8 cellular contexts compared by ENCODE assay signal in genomic region chr10:88583584-88583957, GRCh38. TPM values are rescaled to one million over a fixed set of nuclear protein-coding genes. Genes with fewer than 3 reads are reported as not detected.
A peak's percentile ranks its signal among the peaks of the same experiment; 100 is the strongest.
DNase-seq lines count a peak whose midpoint lies in the region; ATAC-seq and TF ChIP-seq lines count a peak whose summit lies in the region.

No MANE protein-coding gene starts in this region.

- ATAC-seq in left lung (no peak), HG03139 (IDR thresholded peaks at IDR 0.05; ENCODE audit: unreplicated experiment) (no peak)

- peak overlapping the region; percentile 86 for H3K4me3 Mint-ChIP-seq in T-helper 1 cell treated with Interleukin-12 subunit alpha and Interleukin-12 subunit beta and Interleukin-4 antibody, amounts not matched to agents 30 μg/mL and 1 μg/mL, for 36 hours

- no peaks in the 10 kb centered on the region for H3K9me3 Mint-ChIP-seq in T-helper 1 cell treated with Interleukin-12 subunit alpha and Interleukin-12 subunit beta and Interleukin-4 antibody, amounts not matched to agents 30 μg/mL and 1 μg/mL, for 36 hours

- TF ChIP-seq CTCF in ascending aorta (IDR thresholded peaks at IDR 0.05) (no peak), left lung (IDR thresholded peaks at IDR 0.05) (no peak)

- peak overlapping the region; percentile 88 to 91 for H3K27ac ChIP-seq in ascending aorta
- H3K27ac ChIP-seq in left lung = peak overlapping the region; percentile 89
- H3K27ac ChIP-seq in substantia nigra (ENCODE audit: low read depth, low read length, poor library complexity, severe bottlenecking) = peak overlapping the region; percentile 97

- H3K4me1 ChIP-seq in ascending aorta (peaks cover 0 to 6% of the 10 kb centered on the region in 2 donors), left lung (peaks cover 0 to 3% of the 10 kb centered on the region in 2 donors)

- no peaks in the 10 kb centered on the region for H3K9me3 ChIP-seq in ascending aorta
- H3K9me3 ChIP-seq in left lung = no peaks in the 10 kb centered on the region

- intact Hi-C loops in ascending aorta (cut with DNase I) = loop anchor here (10.0 kb wide), 1 partner anchor 631 kb away; no protein-coding TSS in a partner anchor
- intact Hi-C loops in left lung (cut with DNase I) = no loop called here

- peaks cover 21% of the 10 kb centered on the region for H3K27me3 Mint-ChIP-seq in T-helper 1 cell treated with Interleukin-12 subunit alpha and Interleukin-12 subunit beta and Interleukin-4 antibody, amounts not matched to agents 30 μg/mL and 1 μg/mL, for 36 hours (ENCODE audit: low read depth)

- H3K27me3 ChIP-seq in ascending aorta (no peaks in the 10 kb centered on the region), left lung (no peaks in the 10 kb centered on the region)

- H3K36me3 Mint-ChIP-seq in T-helper 1 cell treated with Interleukin-12 subunit alpha and Interleukin-12 subunit beta and Interleukin-4 antibody, amounts not matched to agents 30 μg/mL and 1 μg/mL, for 36 hours (ENCODE audit: low read depth) = peaks cover 5% of the 10 kb centered on the region

- peak overlapping the region; percentile 80 for H3K27ac Mint-ChIP-seq in T-helper 1 cell treated with Interleukin-12 subunit alpha and Interleukin-12 subunit beta and Interleukin-4 antibody, amounts not matched to agents 30 μg/mL and 1 μg/mL, for 36 hours

- no peaks in the 10 kb centered on the region for H3K36me3 ChIP-seq in ascending aorta
- H3K36me3 ChIP-seq in left lung = no peaks in the 10 kb centered on the region

- no peak for DNase-seq in T-helper 1 cell
- no peak for DNase-seq in ascending aorta (ENCODE audit: low spot score in 2 of 2)
- no peak for DNase-seq in left lung
- no peak for DNase-seq in substantia nigra (lab: John Stamatoyannopoulos, UW)
- no peak for DNase-seq in SKM-1 treated with dmso at 0.1 percent for 144 hours (lab: John Stamatoyannopoulos, UW; ENCODE audit: unreplicated experiment)
- no peak for DNase-seq in SW480 (ENCODE audit: low spot score)

- H3K4me1 Mint-ChIP-seq in T-helper 1 cell treated with Interleukin-12 subunit alpha and Interleukin-12 subunit beta and Interleukin-4 antibody, amounts not matched to agents 30 μg/mL and 1 μg/mL, for 36 hours (ENCODE audit: low read depth) = peaks cover 10% of the 10 kb centered on the region

- peak overlapping the region; percentile 70 to 75 for H3K4me3 ChIP-seq in ascending aorta
- H3K4me3 ChIP-seq in left lung = peak overlapping the region; percentile 58 to 64

RNA-seq across cellular contexts. Expression of gene RNLS, which starts 0.5 kb away (rescaled TPM):
- total RNA-seq in ascending aorta (12.1 TPM), left lung (1 to 10 TPM; 5.8 to 8.8 TPM)

RNA-seq across cellular contexts. Expression of gene LIPJ, which starts 3.0 kb away (rescaled TPM):
- total RNA-seq in ascending aorta (not detected), left lung (not detected)
